In genomic region chr16:28881565-28881964, GRCh38 we compare ENCODE assay signal across 15 cellular contexts. TPM values are rescaled to one million over a fixed set of nuclear protein-coding genes. Genes with fewer than 3 reads are reported as not detected.
A peak's percentile ranks its signal among the peaks of the same experiment; 100 is the strongest.
DNase-seq lines count a peak whose midpoint lies in the region; ATAC-seq, FAIRE-seq and TF ChIP-seq lines count a peak whose summit lies in the region.
"Not testable (repeated sequence)": the region's sequence is repeated elsewhere in the genome, so short reads cannot be mapped to it uniquely, and the experiment has no call there.
"Had no signal": no experiment of that assay in that cellular context is flagged by ENCODE, and none has a peak within 500 bp of the region (broad histone marks: within the 10 kb centered on the region; RNA-seq: fewer than 3 reads in every experiment).

No MANE protein-coding gene starts in this region.

- not testable (repeated sequence) for TF ChIP-seq RAD21 in K562 (CRISPR knock-in tag; conservative IDR thresholded peaks at IDR 0.05 in 1 of 2, IDR thresholded peaks at IDR 0.05 in 1 of 2)

- TF ChIP-seq EP300 in K562 (IDR thresholded peaks at IDR 0.05; ENCODE audit: low read length) = not testable (repeated sequence)

- not testable (repeated sequence) for H2AFZ ChIP-seq in K562 (ENCODE audit: low read depth, low read length)

- H3K36me3 Mint-ChIP-seq in Caco-2 (ENCODE audit: insufficient read depth, unreplicated experiment) = peaks cover 20% of the 10 kb centered on the region
- not testable (repeated sequence) for H3K36me3 Mint-ChIP-seq in T-helper 2 cell treated with Interferon-gamma antibody and Interleukin-4, amounts not matched to agents 5 μg/mL and 100 μg/mL, for 36 hours (ENCODE audit: low read depth); activated T-cell treated with anti-CD3 and anti-CD28 coated beads, Interleukin-2, amount 50 U/mL, for 72 hours (ENCODE audit: insufficient read depth in 2 of 2); memory B cell; neural crest cell (ENCODE audit: low read depth); stimulated activated effector memory CD8-positive, alpha-beta T cell treated with anti-CD3 and anti-CD28 coated beads, Interleukin-12 subunit alpha, Interleukin-12 subunit beta, amount 100 ng/mL, for 72 hours

- 87% methylated on average over 4 of the region's 4 CpGs for WGBS in K562 (ENCODE audit: insufficient coverage, low coverage, missing lambda C conversion rate)

- H3K27ac ChIP-seq in K562 (ENCODE audit: extremely low read depth, low read depth, low read length) = not testable (repeated sequence)

- H3K4me3 Mint-ChIP-seq in Caco-2 (ENCODE audit: unreplicated experiment) = peak overlapping the region; percentile 89
- H3K4me3 Mint-ChIP-seq in T-helper 2 cell treated with Interferon-gamma antibody and Interleukin-4, amounts not matched to agents 5 μg/mL and 100 μg/mL, for 36 hours = peak overlapping the region; percentile 80
- not testable (repeated sequence) for H3K4me3 Mint-ChIP-seq in activated T-cell treated with anti-CD3 and anti-CD28 coated beads, Interleukin-2, amount 50 U/mL, for 72 hours
- H3K4me3 Mint-ChIP-seq in memory B cell = peak overlapping the region; percentile 83
- H3K4me3 Mint-ChIP-seq in neural crest cell = peak overlapping the region; percentile 82
- H3K4me3 Mint-ChIP-seq in stimulated activated effector memory CD8-positive, alpha-beta T cell treated with anti-CD3 and anti-CD28 coated beads, Interleukin-12 subunit alpha, Interleukin-12 subunit beta, amount 100 ng/mL, for 72 hours = peak overlapping the region; percentile 86

- not testable (repeated sequence) for TF ChIP-seq CTCF in Caco-2 (IDR thresholded peaks at IDR 0.05; ENCODE audit: insufficient read depth in 1 of 2, low read depth in 1 of 2, low read length in 1 of 2, severe bottlenecking in 1 of 2, unreplicated experiment in 1 of 2); K562 (IDR thresholded peaks at IDR 0.05 in 2 of 3, conservative IDR thresholded peaks at IDR 0.05 in 1 of 3; ENCODE audit: insufficient read depth in 2 of 3, low read depth in 1 of 3, low read length in 3 of 3); neural crest cell (conservative IDR thresholded peaks at IDR 0.05)

- H3K27me3 ChIP-seq in Caco-2 (replicated peaks; ENCODE audit: control insufficient read depth, insufficient read depth, low read length); K562 (ENCODE audit: control insufficient read depth in 2 of 2, insufficient read depth in 2 of 2, low read length in 2 of 2): not testable (repeated sequence)

- CTCF ChIA-PET in Caco-2 (lab: Charles Lee) = interaction anchor here (0.7 kb wide), 1 partner anchor 57 kb away, joined by 3 read pairs; no protein-coding TSS in a partner anchor
- CTCF ChIA-PET in K562 (lab: Yijun Ruan, JAX; ENCODE audit: low intra/inter-chr PET ratio) = not testable (repeated sequence)

- H3K4me1 Mint-ChIP-seq in Caco-2 (ENCODE audit: low read depth, unreplicated experiment) = not testable (repeated sequence)
- peaks cover 18% of the 10 kb centered on the region for H3K4me1 Mint-ChIP-seq in T-helper 2 cell treated with Interferon-gamma antibody and Interleukin-4, amounts not matched to agents 5 μg/mL and 100 μg/mL, for 36 hours (ENCODE audit: low read depth)
- peaks cover 29% of the 10 kb centered on the region for H3K4me1 Mint-ChIP-seq in activated T-cell treated with anti-CD3 and anti-CD28 coated beads, Interleukin-2, amount 50 U/mL, for 72 hours (ENCODE audit: low read depth)
- peaks cover 19% of the 10 kb centered on the region for H3K4me1 Mint-ChIP-seq in memory B cell
- H3K4me1 Mint-ChIP-seq in neural crest cell = peaks cover 42% of the 10 kb centered on the region
- peaks cover 37% of the 10 kb centered on the region for H3K4me1 Mint-ChIP-seq in stimulated activated effector memory CD8-positive, alpha-beta T cell treated with anti-CD3 and anti-CD28 coated beads, Interleukin-12 subunit alpha, Interleukin-12 subunit beta, amount 100 ng/mL, for 72 hours

- H3K36me3 ChIP-seq in Caco-2 (ENCODE audit: control insufficient read depth, insufficient read depth, low read length); K562 (ENCODE audit: control insufficient read depth, insufficient read depth, low read length): not testable (repeated sequence)

- H3K9me3 Mint-ChIP-seq in Caco-2 (ENCODE audit: unreplicated experiment); T-helper 2 cell treated with Interferon-gamma antibody and Interleukin-4, amounts not matched to agents 5 μg/mL and 100 μg/mL, for 36 hours; activated T-cell treated with anti-CD3 and anti-CD28 coated beads, Interleukin-2, amount 50 U/mL, for 72 hours; memory B cell; neural crest cell; stimulated activated effector memory CD8-positive, alpha-beta T cell treated with anti-CD3 and anti-CD28 coated beads, Interleukin-12 subunit alpha, Interleukin-12 subunit beta, amount 100 ng/mL, for 72 hours: not testable (repeated sequence)

- not testable (repeated sequence) for BruUV-seq in Caco-2 (replicated peaks; lab: Mats Ljungman, UMichigan); K562 (replicated peaks; lab: Mats Ljungman, UMichigan)

- intact Hi-C loops in Caco-2 (cut with micrococcal nuclease; ENCODE audit: unreplicated experiment) = loop anchor here (2.0 kb wide), 1 partner anchor 63 kb away; no protein-coding TSS in a partner anchor
- intact Hi-C loops in K562 (cut with micrococcal nuclease) = loop anchor here (5.0 kb wide), 2 partner anchors 34 to 56 kb away; partner anchors contain the start of gene TUFM

- not testable (repeated sequence) for H3K9ac ChIP-seq in K562 (ENCODE audit: insufficient read depth in 1 of 2, low read depth in 2 of 2, low read length in 2 of 2)

- H3K4me2 ChIP-seq in K562 (ENCODE audit: insufficient read depth, low read length) = not testable (repeated sequence)

- H3K79me2 ChIP-seq in K562 (ENCODE audit: control insufficient read depth, insufficient read depth, low read length) = not testable (repeated sequence)

- not testable (repeated sequence) for H3K9me1 ChIP-seq in K562 (ENCODE audit: control insufficient read depth, insufficient read depth, low read length)

- H3K27me3 Mint-ChIP-seq in Caco-2 (ENCODE audit: insufficient read depth, unreplicated experiment); T-helper 2 cell treated with Interferon-gamma antibody and Interleukin-4, amounts not matched to agents 5 μg/mL and 100 μg/mL, for 36 hours (ENCODE audit: low read depth); neural crest cell (ENCODE audit: low read depth): not testable (repeated sequence)
- H3K27me3 Mint-ChIP-seq in activated T-cell treated with anti-CD3 and anti-CD28 coated beads, Interleukin-2, amount 50 U/mL, for 72 hours (ENCODE audit: low read depth) = peaks cover 11% of the 10 kb centered on the region
- peaks cover 17% of the 10 kb centered on the region for H3K27me3 Mint-ChIP-seq in memory B cell

- DNase-seq in Caco-2; T-helper 2 cell treated with Interferon-gamma antibody and Interleukin-4, amounts not matched to agents 5 μg/mL and 100 μg/mL, for 36 hours (ENCODE audit: low spot score); activated T-cell treated with anti-CD3 and anti-CD28 coated beads, Interleukin-2, amount 50 U/mL, for 72 hours; K562 (ENCODE audit: extremely low read depth in 1 of 4, low spot score in 3 of 4); memory B cell (ENCODE audit: low spot score in 2 of 2); neural crest cell (ENCODE audit: low read depth, low spot score); stimulated activated effector memory CD8-positive, alpha-beta T cell treated with anti-CD3 and anti-CD28 coated beads, Interleukin-12 subunit alpha, Interleukin-12 subunit beta, amount 100 ng/mL, for 72 hours (ENCODE audit: low spot score in 2 of 2): not testable (repeated sequence)

- not testable (repeated sequence) for H3K9me3 ChIP-seq in Caco-2; K562 (replicated peaks; ENCODE audit: control insufficient read depth, insufficient read depth, low read depth, low read length)

- in situ Hi-C loops in K562 (cut with MboI) = not testable (repeated sequence)

- not testable (repeated sequence) for H4K20me1 ChIP-seq in K562 (replicated peaks; ENCODE audit: control insufficient read depth, insufficient read depth, low read length)

- not testable (repeated sequence) for TF ChIP-seq POLR2A in K562 (conservative IDR thresholded peaks at IDR 0.05)

- not testable (repeated sequence) for H3K27ac Mint-ChIP-seq in Caco-2 (ENCODE audit: unreplicated experiment); T-helper 2 cell treated with Interferon-gamma antibody and Interleukin-4, amounts not matched to agents 5 μg/mL and 100 μg/mL, for 36 hours; memory B cell; neural crest cell (ENCODE audit: unreplicated experiment); stimulated activated effector memory CD8-positive, alpha-beta T cell treated with anti-CD3 and anti-CD28 coated beads, Interleukin-12 subunit alpha, Interleukin-12 subunit beta, amount 100 ng/mL, for 72 hours
- peak overlapping the region; percentile 1 for H3K27ac Mint-ChIP-seq in activated T-cell treated with anti-CD3 and anti-CD28 coated beads, Interleukin-2, amount 50 U/mL, for 72 hours

- POLR2A ChIA-PET in Caco-2 (lab: Charles Lee) = not testable (repeated sequence)
- POLR2A ChIA-PET in K562 (lab: Yijun Ruan, JAX) = interaction anchor here (0.7 kb wide), 1 partner anchor 53 kb away, joined by 3 read pairs; no protein-coding TSS in a partner anchor

- ATAC-seq in activated T-cell treated with anti-CD3 and anti-CD28 coated beads, Interleukin-2, amount 50 U/mL, for 72 hours (replicated peaks in 1 of 2); K562; memory B cell (ENCODE audit: low read depth); stimulated activated effector memory CD8-positive, alpha-beta T cell treated with anti-CD3 and anti-CD28 coated beads, Interleukin-12 subunit alpha, Interleukin-12 subunit beta, amount 100 ng/mL, for 72 hours: not testable (repeated sequence)

- not testable (repeated sequence) for FAIRE-seq in K562 (lab: Jason Lieb, UNC)

- not testable (repeated sequence) for H3K4me3 ChIP-seq in Caco-2 (ENCODE audit: low read depth, low read length); K562

- H3K4me1 ChIP-seq in Caco-2 = not testable (repeated sequence)
- H3K4me1 ChIP-seq in K562 (replicated peaks in 1 of 2; ENCODE audit: control insufficient read depth in 2 of 2, insufficient read depth in 2 of 2, low read length in 2 of 2) = peaks cover 11 to 53% of the 10 kb centered on the region in 2 experiments; a peak in 4 of 5 replicates

RNA-seq across cellular contexts. Expression of gene ATP2A1, which starts 3.3 kb away (rescaled TPM):
- total RNA-seq in Caco-2 (2022) = 2.3 and 2.6 TPM in 2 replicates
- 1 to 10 TPM; 6.1 to 8.4 TPM for total RNA-seq in activated T-cell treated with anti-CD3 and anti-CD28 coated beads, Interleukin-2, amount 50 U/mL, for 72 hours
- total RNA-seq in K562 (2011; cell fraction: chromatin; rRNA removed; ENCODE audit: low replicate concordance) = 19.9 and 68.6 TPM in 2 replicates
- total RNA-seq in K562 (2011; cell fraction: nucleolus; rRNA removed) = 13.0 and 15.8 TPM in 2 replicates
- total RNA-seq in K562 (2011; cell fraction: nucleoplasm; rRNA removed) = 17.7 and 18.4 TPM in 2 replicates
- 0.41 and 0.65 TPM in 2 replicates for total RNA-seq in K562 (2014; rRNA removed)
- 0.64 and 0.65 TPM in 2 replicates for total RNA-seq in K562 (2014; rRNA removed; fragmentation: Illumina TruSeq; extraction: Trizol)
- 0.65 and 1.9 TPM in 2 replicates for total RNA-seq in K562 (2015; rRNA removed; fragmentation: Illumina TruSeq; extraction: Trizol)
- 2.3 and 2.6 TPM in 2 replicates for total RNA-seq in K562 (2021)
- polyA plus RNA-seq in K562 (2011; rRNA removed) = 1.2 and 3.1 TPM in 2 replicates
- polyA plus RNA-seq in K562 (2011; cell fraction: cytosol; rRNA removed) = 1.5 and 2.5 TPM in 2 replicates
- polyA plus RNA-seq in K562 (2011; cell fraction: nucleus; rRNA removed) = 27.8 and 31.5 TPM in 2 replicates
- polyA plus RNA-seq in K562 (2012) = 2.8 and 6.1 TPM in 2 replicates
- 1.8 TPM in 2 replicates for polyA plus RNA-seq in K562 (2014; fragmentation: Illumina TruSeq; extraction: Trizol)
- under 1 TPM; 0.25 to 0.58 TPM for polyA plus RNA-seq in K562 (2014; fragmentation: Nextera tagmentation; extraction: Ambion mirVana)
- polyA plus RNA-seq in K562 (2014; rRNA removed) = 1.4 and 1.8 TPM in 2 replicates
- polyA minus RNA-seq in K562 (2011; rRNA and poly(A)+ RNA removed) = 0.60 and 2.1 TPM in 2 replicates
- polyA minus RNA-seq in K562 (2011; cell fraction: cytosol; rRNA and poly(A)+ RNA removed) = 0.76 and 1.4 TPM in 2 replicates
- 2.0 and 4.8 TPM in 2 replicates for polyA minus RNA-seq in K562 (2011; cell fraction: nucleus; rRNA and poly(A)+ RNA removed)
- 3.1 and 3.3 TPM in 2 replicates for total RNA-seq in neural crest cell
- total RNA-seq: Right ventricle myocardium superior, RPMI7951 had no signal
- polyA plus RNA-seq: CD14-positive monocyte, IgD-negative memory B cell had no signal

RNA-seq across cellular contexts. Expression of gene SH2B1, which starts 17.9 kb away (rescaled TPM):
- total RNA-seq in Caco-2 (2022) = 37.0 and 46.4 TPM in 2 replicates
- total RNA-seq in activated T-cell treated with anti-CD3 and anti-CD28 coated beads, Interleukin-2, amount 50 U/mL, for 72 hours = 10 to 100 TPM; 46.7 to 48.1 TPM
- total RNA-seq in K562 (2011; cell fraction: chromatin; rRNA removed; ENCODE audit: low replicate concordance) = 80.7 and 204 TPM in 2 replicates
- total RNA-seq in K562 (2011; cell fraction: nucleolus; rRNA removed) = 124 and 147 TPM in 2 replicates
- 94.3 and 96.1 TPM in 2 replicates for total RNA-seq in K562 (2011; cell fraction: nucleoplasm; rRNA removed)
- 24.7 and 25.9 TPM in 2 replicates for total RNA-seq in K562 (2014; rRNA removed)
- total RNA-seq in K562 (2014; rRNA removed; fragmentation: Illumina TruSeq; extraction: Trizol) = 4.2 and 9.5 TPM in 2 replicates
- 15.3 and 16.8 TPM in 2 replicates for total RNA-seq in K562 (2015; rRNA removed; fragmentation: Illumina TruSeq; extraction: Trizol)
- 52.5 and 58.2 TPM in 2 replicates for total RNA-seq in K562 (2021)
- polyA plus RNA-seq in K562 (2011; rRNA removed) = 12.3 and 23.7 TPM in 2 replicates
- polyA plus RNA-seq in K562 (2011; cell fraction: cytosol; rRNA removed) = 17.1 and 29.3 TPM in 2 replicates
- polyA plus RNA-seq in K562 (2011; cell fraction: nucleus; rRNA removed) = 163 and 237 TPM in 2 replicates
- polyA plus RNA-seq in K562 (2012) = 36.6 and 51.3 TPM in 2 replicates
- polyA plus RNA-seq in K562 (2014; fragmentation: Illumina TruSeq; extraction: Trizol) = 39.4 and 43.6 TPM in 2 replicates
- polyA plus RNA-seq in K562 (2014; fragmentation: Nextera tagmentation; extraction: Ambion mirVana) = under 1 TPM; 0.18 to 0.53 TPM
- polyA plus RNA-seq in K562 (2014; rRNA removed) = 41.7 and 42.5 TPM in 2 replicates
- 3.2 and 4.6 TPM in 2 replicates for polyA minus RNA-seq in K562 (2011; rRNA and poly(A)+ RNA removed)
- 8.1 and 11.8 TPM in 2 replicates for polyA minus RNA-seq in K562 (2011; cell fraction: cytosol; rRNA and poly(A)+ RNA removed)
- 28.5 and 28.7 TPM in 2 replicates for polyA minus RNA-seq in K562 (2011; cell fraction: nucleus; rRNA and poly(A)+ RNA removed)
- 60.6 and 66.9 TPM in 2 replicates for total RNA-seq in neural crest cell

RNA-seq across cellular contexts. Expression of gene TUFM, which starts 35.4 kb away (rescaled TPM):
- total RNA-seq in Caco-2 (2022) (207 and 234 TPM in 2 replicates), K562 (2014; rRNA removed) (366 and 468 TPM in 2 replicates), K562 (2014; rRNA removed; fragmentation: Illumina TruSeq; extraction: Trizol) (202 and 249 TPM in 2 replicates), K562 (2015; rRNA removed; fragmentation: Illumina TruSeq; extraction: Trizol) (255 and 256 TPM in 2 replicates), K562 (2021) (410 and 434 TPM in 2 replicates), neural crest cell (197 and 205 TPM in 2 replicates)
- 100 to 1,000 TPM; 172 to 220 TPM for total RNA-seq in activated T-cell treated with anti-CD3 and anti-CD28 coated beads, Interleukin-2, amount 50 U/mL, for 72 hours
- total RNA-seq in K562 (2011; cell fraction: chromatin; rRNA removed; ENCODE audit: low replicate concordance) = 141 and 307 TPM in 2 replicates
- 333 and 347 TPM in 2 replicates for total RNA-seq in K562 (2011; cell fraction: nucleolus; rRNA removed)
- total RNA-seq in K562 (2011; cell fraction: nucleoplasm; rRNA removed) = 204 and 233 TPM in 2 replicates
- polyA plus RNA-seq in K562 (2011; rRNA removed) (174 and 217 TPM in 2 replicates), K562 (2014; fragmentation: Illumina TruSeq; extraction: Trizol) (354 and 374 TPM in 2 replicates), K562 (2014; fragmentation: Nextera tagmentation; extraction: Ambion mirVana) (10 to 100 TPM; 34.1 to 71.2 TPM), K562 (2014; rRNA removed) (275 and 298 TPM in 2 replicates)
- 203 and 308 TPM in 2 replicates for polyA plus RNA-seq in K562 (2011; cell fraction: cytosol; rRNA removed)
- 506 and 760 TPM in 2 replicates for polyA plus RNA-seq in K562 (2011; cell fraction: nucleus; rRNA removed)
- 267 and 370 TPM in 2 replicates for polyA plus RNA-seq in K562 (2012)
- polyA minus RNA-seq in K562 (2011; rRNA and poly(A)+ RNA removed) = 73.7 and 83.7 TPM in 2 replicates
- 105 and 124 TPM in 2 replicates for polyA minus RNA-seq in K562 (2011; cell fraction: cytosol; rRNA and poly(A)+ RNA removed)
- polyA minus RNA-seq in K562 (2011; cell fraction: nucleus; rRNA and poly(A)+ RNA removed) = 69.0 and 71.4 TPM in 2 replicates

RNA-seq across cellular contexts. Expression of gene RABEP2, which starts 43.5 kb away (rescaled TPM):
- total RNA-seq in Caco-2 (2022) (22.9 and 24.2 TPM in 2 replicates), K562 (2014; rRNA removed) (13.4 and 14.4 TPM in 2 replicates), K562 (2014; rRNA removed; fragmentation: Illumina TruSeq; extraction: Trizol) (1.3 and 2.4 TPM in 2 replicates), K562 (2015; rRNA removed; fragmentation: Illumina TruSeq; extraction: Trizol) (10.1 and 11.0 TPM in 2 replicates), K562 (2021) (7.9 and 10.6 TPM in 2 replicates), neural crest cell (19.9 and 20.2 TPM in 2 replicates)
- 10 to 100 TPM; 10.8 to 14.1 TPM for total RNA-seq in activated T-cell treated with anti-CD3 and anti-CD28 coated beads, Interleukin-2, amount 50 U/mL, for 72 hours
- 11.5 and 16.7 TPM in 2 replicates for total RNA-seq in K562 (2011; cell fraction: chromatin; rRNA removed; ENCODE audit: low replicate concordance)
- total RNA-seq in K562 (2011; cell fraction: nucleolus; rRNA removed) = 12.7 and 13.3 TPM in 2 replicates
- total RNA-seq in K562 (2011; cell fraction: nucleoplasm; rRNA removed) = 7.5 and 12.1 TPM in 2 replicates
- polyA plus RNA-seq in K562 (2011; rRNA removed) (3.5 and 4.9 TPM in 2 replicates), K562 (2014; fragmentation: Illumina TruSeq; extraction: Trizol) (1.6 and 4.5 TPM in 2 replicates), K562 (2014; fragmentation: Nextera tagmentation; extraction: Ambion mirVana) (under 1 TPM; 0.15 to 0.20 TPM), K562 (2014; rRNA removed) (10.3 and 16.6 TPM in 2 replicates)
- 3.5 and 6.3 TPM in 2 replicates for polyA plus RNA-seq in K562 (2011; cell fraction: cytosol; rRNA removed)
- 8.3 and 10.7 TPM in 2 replicates for polyA plus RNA-seq in K562 (2011; cell fraction: nucleus; rRNA removed)
- polyA plus RNA-seq in K562 (2012) = 9.7 and 12.6 TPM in 2 replicates
- polyA minus RNA-seq in K562 (2011; rRNA and poly(A)+ RNA removed) = 2.9 and 3.5 TPM in 2 replicates
- 1.8 and 4.3 TPM in 2 replicates for polyA minus RNA-seq in K562 (2011; cell fraction: cytosol; rRNA and poly(A)+ RNA removed)
- 4.1 and 4.6 TPM in 2 replicates for polyA minus RNA-seq in K562 (2011; cell fraction: nucleus; rRNA and poly(A)+ RNA removed)

RNA-seq across cellular contexts. Expression of gene CD19, which starts 50.2 kb away (rescaled TPM):
- total RNA-seq in Caco-2 (2022) = not detected in 2 replicates
- total RNA-seq in activated T-cell treated with anti-CD3 and anti-CD28 coated beads, Interleukin-2, amount 50 U/mL, for 72 hours = 1 to 10 TPM; 1.3 to 1.4 TPM
- 1.8 TPM in 1 of 2 replicates, not detected in the other for total RNA-seq in K562 (2011; cell fraction: chromatin; rRNA removed; ENCODE audit: low replicate concordance)
- total RNA-seq in K562 (2011; cell fraction: nucleolus; rRNA removed) = 1.2 and 1.8 TPM in 2 replicates
- 0.76 and 1.0 TPM in 2 replicates for total RNA-seq in K562 (2011; cell fraction: nucleoplasm; rRNA removed)
- total RNA-seq in K562 (2014; rRNA removed) = 2.8 and 4.0 TPM in 2 replicates
- total RNA-seq in K562 (2014; rRNA removed; fragmentation: Illumina TruSeq; extraction: Trizol) = 1.2 and 1.3 TPM in 2 replicates
- total RNA-seq in K562 (2015; rRNA removed; fragmentation: Illumina TruSeq; extraction: Trizol) = 3.3 and 4.0 TPM in 2 replicates
- 3.0 and 3.7 TPM in 2 replicates for total RNA-seq in K562 (2021)
- polyA plus RNA-seq in K562 (2011; rRNA removed) = 1.4 and 2.1 TPM in 2 replicates
- polyA plus RNA-seq in K562 (2011; cell fraction: cytosol; rRNA removed) = 4.8 and 6.7 TPM in 2 replicates
- 1.9 and 2.5 TPM in 2 replicates for polyA plus RNA-seq in K562 (2011; cell fraction: nucleus; rRNA removed)
- 4.0 and 6.3 TPM in 2 replicates for polyA plus RNA-seq in K562 (2012)
- 1.3 and 3.3 TPM in 2 replicates for polyA plus RNA-seq in K562 (2014; fragmentation: Illumina TruSeq; extraction: Trizol)
- polyA plus RNA-seq in K562 (2014; fragmentation: Nextera tagmentation; extraction: Ambion mirVana) = under 1 TPM in 1 of 2 experiments, not detected in 1; 0.27 TPM
- polyA plus RNA-seq in K562 (2014; rRNA removed) = 2.6 and 4.1 TPM in 2 replicates
- 0.33 and 0.60 TPM in 2 replicates for polyA minus RNA-seq in K562 (2011; rRNA and poly(A)+ RNA removed)
- polyA minus RNA-seq in K562 (2011; cell fraction: cytosol; rRNA and poly(A)+ RNA removed) = 3.4 TPM in 1 of 2 replicates, not detected in the other
- 0.40 and 1.3 TPM in 2 replicates for polyA minus RNA-seq in K562 (2011; cell fraction: nucleus; rRNA and poly(A)+ RNA removed)
- not detected in 2 replicates for total RNA-seq in neural crest cell
- total RNA-seq: A673, NCI-H460, PC-9, Right ventricle myocardium superior, RPMI7951, SJSA1 had no signal
